Comparison of ENCODE assay signal across 8 cellular contexts in the genomic region with DNA sequence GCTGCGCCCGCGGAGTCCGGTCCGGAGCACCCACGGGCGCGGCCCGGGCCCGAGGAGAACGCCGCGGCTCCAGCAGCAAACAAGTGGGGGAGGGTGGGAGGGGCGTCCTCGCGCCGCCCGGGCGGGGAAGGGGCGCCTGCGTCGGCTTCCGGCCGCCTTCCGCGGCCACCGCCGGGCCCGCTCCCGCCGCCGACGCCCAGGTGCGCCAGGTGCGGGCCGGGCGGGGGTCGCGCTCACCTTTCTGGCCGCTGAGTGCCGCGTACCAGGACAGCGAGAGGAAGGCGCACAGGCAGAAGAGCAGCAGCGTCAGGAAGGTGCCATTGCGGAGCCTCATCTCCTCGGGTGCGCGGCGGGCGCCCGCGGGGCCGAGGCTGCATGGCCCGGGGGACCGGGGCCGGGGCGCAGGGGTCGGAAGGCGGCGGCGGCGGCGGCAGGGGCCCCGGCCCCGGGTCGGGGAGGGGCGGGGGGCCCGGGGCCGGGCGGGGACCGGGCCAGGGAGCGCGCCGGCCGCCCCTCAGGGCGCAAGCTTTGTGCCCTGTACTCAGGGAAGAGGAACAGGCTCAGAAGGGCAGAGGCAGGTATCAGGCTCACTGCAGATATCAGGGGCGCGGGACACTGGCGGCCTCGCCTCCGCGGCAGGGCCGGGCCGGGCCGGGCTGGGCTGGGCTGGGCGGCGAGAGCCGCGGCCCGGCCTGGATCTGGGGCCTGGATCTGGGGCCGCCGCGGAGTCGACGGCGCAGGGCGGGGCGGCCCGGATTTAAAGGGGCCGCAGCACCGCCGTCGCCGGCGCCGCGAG. TPM values are rescaled to one million over a fixed set of nuclear protein-coding genes. Genes with fewer than 3 reads are reported as not detected.
DNase-seq lines count a peak whose midpoint lies in the region; ATAC-seq, FAIRE-seq and TF ChIP-seq lines count a peak whose summit lies in the region.

A gene (minus strand): TSS at position 617 of the 796 bp plus-strand sequence. CDS start 283 bp downstream, at position 334.

- no peak within 1 kb of the TSS for H3K27ac Mint-ChIP-seq in WTC11

- H3K4me1 Mint-ChIP-seq in WTC11 = peaks cover 35% of the 10 kb centered on the region

- peak; percentile 24; the same call in 1 of the 2 replicates for TF ChIP-seq POLR2A in GM12891 (IDR thresholded peaks at IDR 0.05; ENCODE audit: low read depth, low read length)

- H3K27me3 ChIP-seq in layer of hippocampus (ENCODE audit: control insufficient read depth, insufficient read depth, low read length) = no peaks in the 10 kb centered on the region

- H3K4me3 Mint-ChIP-seq in WTC11 = peak within 1 kb of the TSS; percentile 75

- H3K27ac ChIP-seq in 22Rv1 = peak within 1 kb of the TSS; percentile 90
- peak within 1 kb of the TSS; percentile 79 to 96 for H3K27ac ChIP-seq in coronary artery
- H3K27ac ChIP-seq in layer of hippocampus (ENCODE audit: low read depth, low read length) = peak within 1 kb of the TSS; percentile 81

- DNase-seq in GM12891 (ENCODE audit: insufficient read length, low spot score) (peak; percentile 91), NCI-H1105 treated with DMSO at 0.1 percent for 48 hours (lab: John Stamatoyannopoulos, UW) (peak; percentile 42), WTC11 (ENCODE audit: low spot score) (peak; percentile 74), coronary artery (ENCODE audit: low spot score) (no peak)
- DNase-seq in stimulated activated CD4-positive, alpha-beta T cell treated with anti-CD3 and anti-CD28 coated beads, Interleukin-2, amount 100 ng/mL, for 24 hours = peak; percentile 68 to 73

- POLR2A ChIA-PET in WTC11 (lab: Charles Lee) = interaction anchor here (0.5 to 1.5 kb wide), 2 partner anchors 9 to 14 kb away, joined by 3 to 4 read pairs; a partner anchor contains a TSS

- CTCF ChIA-PET in WTC11 (lab: Charles Lee) = interaction anchor here (0.5 to 1.3 kb wide), 3 partner anchors 9 to 138 kb away, joined by 3 read pairs; no protein-coding TSS in a partner anchor

- H3K4me3 ChIP-seq in coronary artery = peak within 1 kb of the TSS; percentile 92

- peak; percentile 63 for FAIRE-seq in GM12891 (lab: Jason Lieb, UNC)

- H3K36me3 Mint-ChIP-seq in WTC11 = peaks cover 3% of the 10 kb centered on the region

- peaks cover 6% of the 10 kb centered on the region for H3K27me3 Mint-ChIP-seq in WTC11 (ENCODE audit: low read depth)

- TF ChIP-seq CTCF in 22Rv1 (IDR thresholded peaks at IDR 0.05) (no peak), WTC11 (IDR thresholded peaks at IDR 0.05) (no peak), coronary artery (IDR thresholded peaks at IDR 0.05) (no peak)

- ATAC-seq in HG02763 (IDR thresholded peaks at IDR 0.05; ENCODE audit: unreplicated experiment) = peak; percentile 70
- peak; percentile 70 for ATAC-seq in WTC11

- H3K9me3 Mint-ChIP-seq in WTC11 = no peaks in the 10 kb centered on the region

TF ChIP-seq in GM12891, 5 proteins besides CTCF, POLR2A, EP300 and RAD21:
- TF ChIP-seq SPI1 (IDR thresholded peaks at IDR 0.05; ENCODE audit: low read depth, low read length) = no peak
- peak; percentile 69 for TF ChIP-seq TAF1 (IDR thresholded peaks at IDR 0.05; ENCODE audit: low read depth, low read length)
- TF ChIP-seq POLR2AphosphoS5 (IDR thresholded peaks at IDR 0.05; ENCODE audit: low read depth, low read length) = peak; percentile 47; the same call in 1 of the 2 replicates

TF ChIP-seq in WTC11, 78 proteins besides CTCF, POLR2A, EP300 and RAD21 (continues in another document):
- TF ChIP-seq ZNF416 (CRISPR knock-in tag; IDR thresholded peaks at IDR 0.05) (no peak), ZNF138 (CRISPR knock-in tag; conservative IDR thresholded peaks at IDR 0.05) (no peak), PRRX2 (CRISPR knock-in tag; IDR thresholded peaks at IDR 0.05) (no peak), TP53 (CRISPR knock-in tag; IDR thresholded peaks at IDR 0.05) (peak; percentile 89), FOXK1 (CRISPR knock-in tag; IDR thresholded peaks at IDR 0.05) (no peak), ZNF232 (CRISPR knock-in tag; IDR thresholded peaks at IDR 0.05) (no peak), ZNF219 (CRISPR knock-in tag; IDR thresholded peaks at IDR 0.05; ENCODE audit: borderline replicate concordance) (no peak), NFE2L1 (CRISPR knock-in tag; IDR thresholded peaks at IDR 0.05) (no peak), ETV6 (CRISPR knock-in tag; IDR thresholded peaks at IDR 0.05) (no peak)
- TF ChIP-seq, protein P1, sequence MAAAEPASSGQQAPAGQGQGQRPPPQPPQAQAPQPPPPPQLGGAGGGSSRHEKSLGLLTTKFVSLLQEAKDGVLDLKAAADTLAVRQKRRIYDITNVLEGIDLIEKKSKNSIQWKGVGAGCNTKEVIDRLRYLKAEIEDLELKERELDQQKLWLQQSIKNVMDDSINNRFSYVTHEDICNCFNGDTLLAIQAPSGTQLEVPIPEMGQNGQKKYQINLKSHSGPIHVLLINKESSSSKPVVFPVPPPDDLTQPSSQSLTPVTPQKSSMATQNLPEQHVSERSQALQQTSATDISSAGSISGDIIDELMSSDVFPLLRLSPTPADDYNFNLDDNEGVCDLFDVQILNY (CRISPR knock-in tag; IDR thresholded peaks at IDR 0.05) = no peak
- TF ChIP-seq, protein P2, sequence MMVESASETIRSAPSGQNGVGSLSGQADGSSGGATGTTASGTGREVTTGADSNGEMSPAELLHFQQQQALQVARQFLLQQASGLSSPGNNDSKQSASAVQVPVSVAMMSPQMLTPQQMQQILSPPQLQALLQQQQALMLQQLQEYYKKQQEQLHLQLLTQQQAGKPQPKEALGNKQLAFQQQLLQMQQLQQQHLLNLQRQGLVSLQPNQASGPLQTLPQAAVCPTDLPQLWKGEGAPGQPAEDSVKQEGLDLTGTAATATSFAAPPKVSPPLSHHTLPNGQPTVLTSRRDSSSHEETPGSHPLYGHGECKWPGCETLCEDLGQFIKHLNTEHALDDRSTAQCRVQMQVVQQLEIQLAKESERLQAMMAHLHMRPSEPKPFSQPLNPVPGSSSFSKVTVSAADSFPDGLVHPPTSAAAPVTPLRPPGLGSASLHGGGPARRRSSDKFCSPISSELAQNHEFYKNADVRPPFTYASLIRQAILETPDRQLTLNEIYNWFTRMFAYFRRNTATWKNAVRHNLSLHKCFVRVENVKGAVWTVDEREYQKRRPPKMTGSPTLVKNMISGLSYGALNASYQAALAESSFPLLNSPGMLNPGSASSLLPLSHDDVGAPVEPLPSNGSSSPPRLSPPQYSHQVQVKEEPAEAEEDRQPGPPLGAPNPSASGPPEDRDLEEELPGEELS (CRISPR knock-in tag; IDR thresholded peaks at IDR 0.05) = peak; percentile 26; the same call in 1 of the 2 replicates
- TF ChIP-seq, protein P3, sequence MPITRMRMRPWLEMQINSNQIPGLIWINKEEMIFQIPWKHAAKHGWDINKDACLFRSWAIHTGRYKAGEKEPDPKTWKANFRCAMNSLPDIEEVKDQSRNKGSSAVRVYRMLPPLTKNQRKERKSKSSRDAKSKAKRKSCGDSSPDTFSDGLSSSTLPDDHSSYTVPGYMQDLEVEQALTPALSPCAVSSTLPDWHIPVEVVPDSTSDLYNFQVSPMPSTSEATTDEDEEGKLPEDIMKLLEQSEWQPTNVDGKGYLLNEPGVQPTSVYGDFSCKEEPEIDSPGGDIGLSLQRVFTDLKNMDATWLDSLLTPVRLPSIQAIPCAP (CRISPR knock-in tag; IDR thresholded peaks at IDR 0.05) = no peak
- TF ChIP-seq, protein P4, sequence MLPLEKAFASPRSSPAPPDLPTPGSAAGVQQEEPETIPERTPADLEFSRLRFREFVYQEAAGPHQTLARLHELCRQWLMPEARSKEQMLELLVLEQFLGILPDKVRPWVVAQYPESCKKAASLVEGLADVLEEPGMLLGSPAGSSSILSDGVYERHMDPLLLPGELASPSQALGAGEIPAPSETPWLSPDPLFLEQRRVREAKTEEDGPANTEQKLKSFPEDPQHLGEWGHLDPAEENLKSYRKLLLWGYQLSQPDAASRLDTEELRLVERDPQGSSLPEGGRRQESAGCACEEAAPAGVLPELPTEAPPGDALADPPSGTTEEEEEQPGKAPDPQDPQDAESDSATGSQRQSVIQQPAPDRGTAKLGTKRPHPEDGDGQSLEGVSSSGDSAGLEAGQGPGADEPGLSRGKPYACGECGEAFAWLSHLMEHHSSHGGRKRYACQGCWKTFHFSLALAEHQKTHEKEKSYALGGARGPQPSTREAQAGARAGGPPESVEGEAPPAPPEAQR (CRISPR knock-in tag; IDR thresholded peaks at IDR 0.05) = no peak
- TF ChIP-seq, protein P5, sequence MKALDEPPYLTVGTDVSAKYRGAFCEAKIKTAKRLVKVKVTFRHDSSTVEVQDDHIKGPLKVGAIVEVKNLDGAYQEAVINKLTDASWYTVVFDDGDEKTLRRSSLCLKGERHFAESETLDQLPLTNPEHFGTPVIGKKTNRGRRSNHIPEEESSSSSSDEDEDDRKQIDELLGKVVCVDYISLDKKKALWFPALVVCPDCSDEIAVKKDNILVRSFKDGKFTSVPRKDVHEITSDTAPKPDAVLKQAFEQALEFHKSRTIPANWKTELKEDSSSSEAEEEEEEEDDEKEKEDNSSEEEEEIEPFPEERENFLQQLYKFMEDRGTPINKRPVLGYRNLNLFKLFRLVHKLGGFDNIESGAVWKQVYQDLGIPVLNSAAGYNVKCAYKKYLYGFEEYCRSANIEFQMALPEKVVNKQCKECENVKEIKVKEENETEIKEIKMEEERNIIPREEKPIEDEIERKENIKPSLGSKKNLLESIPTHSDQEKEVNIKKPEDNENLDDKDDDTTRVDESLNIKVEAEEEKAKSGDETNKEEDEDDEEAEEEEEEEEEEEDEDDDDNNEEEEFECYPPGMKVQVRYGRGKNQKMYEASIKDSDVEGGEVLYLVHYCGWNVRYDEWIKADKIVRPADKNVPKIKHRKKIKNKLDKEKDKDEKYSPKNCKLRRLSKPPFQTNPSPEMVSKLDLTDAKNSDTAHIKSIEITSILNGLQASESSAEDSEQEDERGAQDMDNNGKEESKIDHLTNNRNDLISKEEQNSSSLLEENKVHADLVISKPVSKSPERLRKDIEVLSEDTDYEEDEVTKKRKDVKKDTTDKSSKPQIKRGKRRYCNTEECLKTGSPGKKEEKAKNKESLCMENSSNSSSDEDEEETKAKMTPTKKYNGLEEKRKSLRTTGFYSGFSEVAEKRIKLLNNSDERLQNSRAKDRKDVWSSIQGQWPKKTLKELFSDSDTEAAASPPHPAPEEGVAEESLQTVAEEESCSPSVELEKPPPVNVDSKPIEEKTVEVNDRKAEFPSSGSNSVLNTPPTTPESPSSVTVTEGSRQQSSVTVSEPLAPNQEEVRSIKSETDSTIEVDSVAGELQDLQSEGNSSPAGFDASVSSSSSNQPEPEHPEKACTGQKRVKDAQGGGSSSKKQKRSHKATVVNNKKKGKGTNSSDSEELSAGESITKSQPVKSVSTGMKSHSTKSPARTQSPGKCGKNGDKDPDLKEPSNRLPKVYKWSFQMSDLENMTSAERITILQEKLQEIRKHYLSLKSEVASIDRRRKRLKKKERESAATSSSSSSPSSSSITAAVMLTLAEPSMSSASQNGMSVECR (CRISPR knock-in tag; IDR thresholded peaks at IDR 0.05; ENCODE audit: borderline replicate concordance) = no peak

RNA-seq across cellular contexts. Expression of the gene that starts here (rescaled TPM):
- polyA plus RNA-seq in GM12891 (2012; ENCODE audit: low read depth, missing spikeins) = 27.7 TPM
- 127 to 151 TPM (median 135 TPM) in 3 replicates for total RNA-seq in WTC11 (2021)
